Comparison of ENCODE assay signal across 34 cellular contexts in genomic region chr1:48217861-48218260, GRCh38. TPM values are rescaled to one million over a fixed set of nuclear protein-coding genes. Genes with fewer than 3 reads are reported as not detected.
"Had no signal": no experiment of that assay in that cellular context is flagged by ENCODE, and none has a peak within 500 bp of the region (broad histone marks: within the 10 kb centered on the region; RNA-seq: fewer than 3 reads in every experiment).

No MANE protein-coding gene starts in this region.

- H3K4me3 ChIP-seq: coronary artery, esophagus squamous epithelium, gastrocnemius medialis, lung, neural progenitor cell, prostate gland, right atrium auricular region, smooth muscle cell, stomach, thyroid gland had no signal

- H3K27ac ChIP-seq: coronary artery, esophagus squamous epithelium, gastrocnemius medialis, neural progenitor cell, prostate gland, right atrium auricular region, stomach, thyroid gland had no signal

- H3K36me3 Mint-ChIP-seq: naive thymus-derived CD4-positive, alpha-beta T cell; neural progenitor cell; stimulated activated effector memory CD8-positive, alpha-beta T cell treated with anti-CD3 and anti-CD28 coated beads, Interleukin-12 subunit alpha, Interleukin-12 subunit beta, amount 100 ng/mL, for 72 hours had no signal

- H3K9me3 Mint-ChIP-seq: naive thymus-derived CD4-positive, alpha-beta T cell; nephron; neural progenitor cell; stimulated activated effector memory CD8-positive, alpha-beta T cell treated with anti-CD3 and anti-CD28 coated beads, Interleukin-12 subunit alpha, Interleukin-12 subunit beta, amount 100 ng/mL, for 72 hours had no signal

- H3K36me3 ChIP-seq: esophagus squamous epithelium, gastrocnemius medialis, neural progenitor cell, prostate gland, right atrium auricular region, stomach, thyroid gland had no signal

- H3K4me2 ChIP-seq: neural progenitor cell, smooth muscle cell had no signal

- H3K27me3 ChIP-seq: gastrocnemius medialis, right atrium auricular region, thyroid gland had no signal

- H3K4me3 Mint-ChIP-seq: naive thymus-derived CD4-positive, alpha-beta T cell; nephron; neural progenitor cell; stimulated activated effector memory CD8-positive, alpha-beta T cell treated with anti-CD3 and anti-CD28 coated beads, Interleukin-12 subunit alpha, Interleukin-12 subunit beta, amount 100 ng/mL, for 72 hours had no signal

- ATAC-seq: gastrocnemius medialis; left lobe of liver; naive thymus-derived CD4-positive, alpha-beta T cell; sciatic nerve; stimulated activated effector memory CD8-positive, alpha-beta T cell treated with anti-CD3 and anti-CD28 coated beads, Interleukin-12 subunit alpha, Interleukin-12 subunit beta, amount 100 ng/mL, for 72 hours had no signal

- H3K4me1 ChIP-seq: gastrocnemius medialis, prostate gland, thyroid gland had no signal

- DNase-seq: dermis blood vessel endothelial cell; effector memory CD4-positive, alpha-beta T cell; erythroblast; esophagus squamous epithelium; gastrocnemius medialis; head of caudate nucleus; kidney; mesenchymal stem cell; midbrain; naive thymus-derived CD4-positive, alpha-beta T cell; stimulated activated CD4-positive, alpha-beta T cell treated with anti-CD3 and anti-CD28 coated beads, Interleukin-12 subunit alpha, Interleukin-12 subunit beta, amount 100 ng/mL, for 4 hours; stimulated activated CD4-positive, alpha-beta T cell treated with anti-CD3 and anti-CD28 coated beads, Interleukin-1b, Interleukin-23, amount 100 ng/mL, for 48 hours; stimulated activated CD4-positive, alpha-beta T cell treated with anti-CD3 and anti-CD28 coated beads, Interleukin-4, amount 100 ng/mL, for 1 hour; stimulated activated naive CD4-positive, alpha-beta T cell treated with Interleukin-2 at 50 U/mL for 16 hours; stomach; thyroid gland; trophoblast cell had no signal

- H3K4me1 Mint-ChIP-seq: nephron; stimulated activated effector memory CD8-positive, alpha-beta T cell treated with anti-CD3 and anti-CD28 coated beads, Interleukin-12 subunit alpha, Interleukin-12 subunit beta, amount 100 ng/mL, for 72 hours had no signal

- H2AFZ ChIP-seq: neural progenitor cell had no signal

- H3K9me3 ChIP-seq: esophagus squamous epithelium, gastrocnemius medialis, prostate gland, right atrium auricular region, stomach, thyroid gland had no signal

- H3K9ac ChIP-seq: neural progenitor cell had no signal

- H3K27ac Mint-ChIP-seq: naive thymus-derived CD4-positive, alpha-beta T cell; nephron; neural progenitor cell; stimulated activated effector memory CD8-positive, alpha-beta T cell treated with anti-CD3 and anti-CD28 coated beads, Interleukin-12 subunit alpha, Interleukin-12 subunit beta, amount 100 ng/mL, for 72 hours had no signal

RNA-seq across cellular contexts. Expression of gene SLC5A9, which starts 4.7 kb away (rescaled TPM):
- total RNA-seq: chondrocyte; dermis blood vessel endothelial cell; endothelial cell of umbilical vein; fibroblast of villous mesenchyme; gastrocnemius medialis; glomerular endothelial cell; naive thymus-derived CD4-positive, alpha-beta T cell; osteoblast; prostate gland; right atrium auricular region; subcutaneous adipose tissue; temporal lobe; thyroid gland had no signal
